Comparison of ENCODE assay signal across 19 cellular contexts in genomic region chr6:169839029-169839481, GRCh38.
DNase-seq lines count a peak whose midpoint lies in the region; ATAC-seq and TF ChIP-seq lines count a peak whose summit lies in the region.
"Had no signal": no experiment of that assay in that cellular context is flagged by ENCODE, and none has a peak within 500 bp of the region (broad histone marks: within the 10 kb centered on the region; RNA-seq: fewer than 3 reads in every experiment).

No MANE protein-coding gene starts in this region.

- peaks cover 9% of the 10 kb centered on the region for H3K27me3 Mint-ChIP-seq in neural progenitor cell (ENCODE audit: insufficient read depth, low read depth)

- H3K9me3 ChIP-seq in right atrium auricular region (no peaks in the 10 kb centered on the region), neural progenitor cell (ENCODE audit: low read depth) (no peaks in the 10 kb centered on the region)
- H3K9me3 ChIP-seq: tibial artery had no signal

- no peaks in the 10 kb centered on the region for H3K27me3 ChIP-seq in right atrium auricular region
- H3K27me3 ChIP-seq in neural progenitor cell: no peaks in the 10 kb centered on the region

- no peak overlapping the region for H3K4me2 ChIP-seq in neural progenitor cell

- no peak for TF ChIP-seq CTCF in right atrium auricular region (IDR thresholded peaks at IDR 0.05)
- TF ChIP-seq CTCF in neural progenitor cell (IDR thresholded peaks at IDR 0.05): no peak

- no peaks in the 10 kb centered on the region for H3K36me3 Mint-ChIP-seq in neural progenitor cell
- H3K36me3 Mint-ChIP-seq: activated naive CD4-positive, alpha-beta T cell treated with anti-CD3 and anti-CD28 coated beads, Interleukin-2, amount 50 U/mL, for 72 hours; natural killer cell treated with Interleukin-12 subunit alpha and Interleukin-12 subunit beta and Interleukin-15 and Interleukin-18, amount 100 ng/mL, for 72 hours had no signal

- H3K27ac Mint-ChIP-seq in neural progenitor cell: peak overlapping the region; percentile 67
- H3K27ac Mint-ChIP-seq: natural killer cell treated with Interleukin-12 subunit alpha and Interleukin-12 subunit beta and Interleukin-15 and Interleukin-18, amount 100 ng/mL, for 72 hours; T-helper 1 cell treated with Interleukin-12 subunit alpha and Interleukin-12 subunit beta and Interleukin-4 antibody, amounts not matched to agents 30 μg/mL and 1 μg/mL, for 36 hours had no signal

- no peak overlapping the region for H3K9ac ChIP-seq in neural progenitor cell

- DNase-seq in right atrium auricular region (ENCODE audit: low spot score): peak; percentile 32
- DNase-seq in Right ventricle myocardium superior: no peak
- peak; percentile 67 for DNase-seq in SK-N-DZ (ENCODE audit: low spot score)
- no peak for DNase-seq in neural progenitor cell (ENCODE audit: low spot score)
- DNase-seq in NCI-H345 (lab: John Stamatoyannopoulos, UW): no peak
- no peak for DNase-seq in islet precursor cell
- DNase-seq in activated naive CD4-positive, alpha-beta T cell treated with anti-CD3 and anti-CD28 coated beads, Interleukin-2, amount 50 U/mL, for 16 hours: no peak
- DNase-seq: activated CD4-positive, alpha-beta T cell treated with anti-CD3 and anti-CD28 coated beads, Interleukin-2, amount 50 U/mL, for 1 hour; activated T-cell treated with anti-CD3 and anti-CD28 coated beads, Interleukin-2, amount 50 U/mL, for 4 hours; effector memory CD4-positive, alpha-beta T cell; left colon; NCI-H774; SIG-M5; stimulated activated CD4-positive, alpha-beta T cell treated with anti-CD3 and anti-CD28 coated beads, Interleukin-2, amount 100 ng/mL, for 24 hours; stimulated activated naive CD4-positive, alpha-beta T cell had no signal

- H4K20me1 ChIP-seq in neural progenitor cell (ENCODE audit: low read depth): no peaks in the 10 kb centered on the region

- intact Hi-C loops in Right ventricle myocardium superior (cut with DNase I): no loop called here

- no peaks in the 10 kb centered on the region for H3K9me3 Mint-ChIP-seq in neural progenitor cell
- H3K9me3 Mint-ChIP-seq: activated naive CD4-positive, alpha-beta T cell treated with anti-CD3 and anti-CD28 coated beads, Interleukin-2, amount 50 U/mL, for 72 hours; activated T-cell treated with anti-CD3 and anti-CD28 coated beads, Interleukin-2, amount 50 U/mL, for 4 hours; natural killer cell treated with Interleukin-12 subunit alpha and Interleukin-12 subunit beta and Interleukin-15 and Interleukin-18, amount 100 ng/mL, for 72 hours; T-helper 1 cell treated with Interleukin-12 subunit alpha and Interleukin-12 subunit beta and Interleukin-4 antibody, amounts not matched to agents 30 μg/mL and 1 μg/mL, for 36 hours had no signal

- H3K4me1 ChIP-seq in right atrium auricular region (no peaks in the 10 kb centered on the region), neural progenitor cell (no peaks in the 10 kb centered on the region)
- H3K4me1 ChIP-seq: tibial artery had no signal

- ATAC-seq in Right ventricle myocardium superior (ENCODE audit: poor library complexity): no peak
- ATAC-seq: activated naive CD4-positive, alpha-beta T cell treated with anti-CD3 and anti-CD28 coated beads, Interleukin-2, amount 50 U/mL, for 72 hours; activated T-cell treated with anti-CD3 and anti-CD28 coated beads, Interleukin-2, amount 50 U/mL, for 4 hours; left colon had no signal

- H3K27ac ChIP-seq in right atrium auricular region (no peak overlapping the region), neural progenitor cell (no peak overlapping the region)
- H3K27ac ChIP-seq: tibial artery had no signal

- H3K4me3 ChIP-seq in right atrium auricular region: no peak overlapping the region
- H3K4me3 ChIP-seq in neural progenitor cell: no peak overlapping the region
- H3K4me3 ChIP-seq: tibial artery had no signal

- H3K4me3 Mint-ChIP-seq in neural progenitor cell: no peak overlapping the region
- H3K4me3 Mint-ChIP-seq: activated T-cell treated with anti-CD3 and anti-CD28 coated beads, Interleukin-2, amount 50 U/mL, for 4 hours; natural killer cell treated with Interleukin-12 subunit alpha and Interleukin-12 subunit beta and Interleukin-15 and Interleukin-18, amount 100 ng/mL, for 72 hours; T-helper 1 cell treated with Interleukin-12 subunit alpha and Interleukin-12 subunit beta and Interleukin-4 antibody, amounts not matched to agents 30 μg/mL and 1 μg/mL, for 36 hours had no signal

- no peak overlapping the region for H2AFZ ChIP-seq in neural progenitor cell (replicated peaks)

- H3K79me2 ChIP-seq in neural progenitor cell (ENCODE audit: low read depth): no peaks in the 10 kb centered on the region

- H3K36me3 ChIP-seq in right atrium auricular region: no peaks in the 10 kb centered on the region
- H3K36me3 ChIP-seq in neural progenitor cell: no peaks in the 10 kb centered on the region
- H3K36me3 ChIP-seq: tibial artery had no signal

- no peaks in the 10 kb centered on the region for H3K4me1 Mint-ChIP-seq in neural progenitor cell

- no peaks in the 10 kb centered on the region for H3F3A ChIP-seq in neural progenitor cell (ENCODE audit: low read depth)

Comparison
In these comparisons a context has a peak if more than half of its experiments do, and no peak if none do; other contexts are left out.
1. DNase-seq: peak in right atrium auricular region (single experiment) and SK-N-DZ (single experiment); none in Right ventricle myocardium superior (single experiment), neural progenitor cell (single experiment), NCI-H345 (single experiment), islet precursor cell (single experiment) and activated naive CD4-positive, alpha-beta T cell treated with anti-CD3 and anti-CD28 coated beads, Interleukin-2, amount 50 U/mL, for 16 hours (single experiment).